ENCODE assay signal across 18 cellular contexts in genomic region chr11:123006860-123007542, GRCh38. TPM values are rescaled to one million over a fixed set of nuclear protein-coding genes. Genes with fewer than 3 reads are reported as not detected.
DNase-seq lines count a peak whose midpoint lies in the region; ATAC-seq and TF ChIP-seq lines count a peak whose summit lies in the region.
"Had no signal": no experiment of that assay in that cellular context is flagged by ENCODE, and none has a peak within 500 bp of the region (broad histone marks: within the 10 kb centered on the region; RNA-seq: fewer than 3 reads in every experiment).

No MANE protein-coding gene starts in this region.

- H3K4me1 Mint-ChIP-seq in stimulated activated naive CD8-positive, alpha-beta T cell treated with anti-CD3 and anti-CD28 coated beads, Interleukin-15, amount 100 ng/mL, for 72 hours = no peaks in the 10 kb centered on the region
- no peaks in the 10 kb centered on the region for H3K4me1 Mint-ChIP-seq in stimulated activated effector memory CD8-positive, alpha-beta T cell treated with anti-CD3 and anti-CD28 coated beads, Interleukin-12 subunit alpha, Interleukin-12 subunit beta, amount 100 ng/mL, for 72 hours
- H3K4me1 Mint-ChIP-seq in chondrocyte (ENCODE audit: low read depth) = no peaks in the 10 kb centered on the region
- H3K4me1 Mint-ChIP-seq: CD4-positive, alpha-beta memory T cell had no signal

- H3K4me2 ChIP-seq in PC-3 (ENCODE audit: low read length) = no peak overlapping the region
- H3K4me2 ChIP-seq: A549 had no signal

- no TSS peak for BruUV-seq in PC-3 (replicated peaks; lab: Mats Ljungman, UMichigan)

- H3K27ac ChIP-seq in PC-3 (ENCODE audit: low read length) = no peak overlapping the region
- H3K27ac ChIP-seq: A549, RWPE1 had no signal

- H3K27me3 ChIP-seq in PC-3 (ENCODE audit: low read length) = 0 out of 2 replicates have a peak, but pooled peaks cover 10% of the 10 kb centered on the region

- no peak overlapping the region for H2AFZ ChIP-seq in PC-3 (ENCODE audit: low read length)

- POLR2A ChIA-PET in PC-3 (lab: Charles Lee; ENCODE audit: unreplicated experiment) = no interaction called here

- H3K27me3 Mint-ChIP-seq in stimulated activated naive CD8-positive, alpha-beta T cell treated with anti-CD3 and anti-CD28 coated beads, Interleukin-15, amount 100 ng/mL, for 72 hours = peaks cover 7% of the 10 kb centered on the region
- peaks cover 12% of the 10 kb centered on the region for H3K27me3 Mint-ChIP-seq in chondrocyte (ENCODE audit: low read depth)

- no peaks in the 10 kb centered on the region for H3F3A ChIP-seq in PC-3 (ENCODE audit: low read length, unreplicated experiment)

- H3K4me3 Mint-ChIP-seq in stimulated activated naive CD8-positive, alpha-beta T cell treated with anti-CD3 and anti-CD28 coated beads, Interleukin-15, amount 100 ng/mL, for 72 hours = no peak overlapping the region
- no peak overlapping the region for H3K4me3 Mint-ChIP-seq in stimulated activated effector memory CD8-positive, alpha-beta T cell treated with anti-CD3 and anti-CD28 coated beads, Interleukin-12 subunit alpha, Interleukin-12 subunit beta, amount 100 ng/mL, for 72 hours
- no peak overlapping the region for H3K4me3 Mint-ChIP-seq in chondrocyte (ENCODE audit: unreplicated experiment)
- H3K4me3 Mint-ChIP-seq: CD4-positive, alpha-beta memory T cell had no signal

- H3K9me3 Mint-ChIP-seq in stimulated activated naive CD8-positive, alpha-beta T cell treated with anti-CD3 and anti-CD28 coated beads, Interleukin-15, amount 100 ng/mL, for 72 hours = no peaks in the 10 kb centered on the region
- H3K9me3 Mint-ChIP-seq in stimulated activated effector memory CD8-positive, alpha-beta T cell treated with anti-CD3 and anti-CD28 coated beads, Interleukin-12 subunit alpha, Interleukin-12 subunit beta, amount 100 ng/mL, for 72 hours = no peaks in the 10 kb centered on the region
- no peaks in the 10 kb centered on the region for H3K9me3 Mint-ChIP-seq in chondrocyte (ENCODE audit: low read depth)
- H3K9me3 Mint-ChIP-seq: CD4-positive, alpha-beta memory T cell had no signal

- no peaks in the 10 kb centered on the region for H3K4me1 ChIP-seq in PC-3 (ENCODE audit: insufficient read depth, low read length)
- H3K4me1 ChIP-seq: A549 had no signal

- H3K27ac Mint-ChIP-seq in stimulated activated naive CD8-positive, alpha-beta T cell treated with anti-CD3 and anti-CD28 coated beads, Interleukin-15, amount 100 ng/mL, for 72 hours = no peak overlapping the region
- no peak overlapping the region for H3K27ac Mint-ChIP-seq in stimulated activated effector memory CD8-positive, alpha-beta T cell treated with anti-CD3 and anti-CD28 coated beads, Interleukin-12 subunit alpha, Interleukin-12 subunit beta, amount 100 ng/mL, for 72 hours
- H3K27ac Mint-ChIP-seq in chondrocyte (ENCODE audit: unreplicated experiment) = no peak overlapping the region
- H3K27ac Mint-ChIP-seq: CD4-positive, alpha-beta memory T cell had no signal

- H3K4me3 ChIP-seq in PC-3 (ENCODE audit: low read length) = no peak overlapping the region
- H3K4me3 ChIP-seq: A549 had no signal

- H3K9me2 ChIP-seq in PC-3 (replicated peaks; ENCODE audit: low read length) = no peaks in the 10 kb centered on the region

- H4K20me1 ChIP-seq in PC-3 (ENCODE audit: low read length) = no peaks in the 10 kb centered on the region

- 0 out of 2 replicates have a peak, but pooled peaks have one; percentile 12 for TF ChIP-seq CTCF in PC-3 (conservative IDR thresholded peaks at IDR 0.05; ENCODE audit: low read depth, low read length)
- no peak for TF ChIP-seq CTCF in chondrocyte (IDR thresholded peaks at IDR 0.05)

- H3K9me3 ChIP-seq in PC-3 (ENCODE audit: low read length) = no peaks in the 10 kb centered on the region
- H3K9me3 ChIP-seq: A549 had no signal

- intact Hi-C loops in PC-3 (cut with micrococcal nuclease) = no loop called here

- CTCF ChIA-PET in PC-3 (lab: Charles Lee) = no interaction called here

- H3K9ac ChIP-seq in PC-3 (ENCODE audit: low read length) = no peak overlapping the region

- no peak for DNase-seq in stimulated activated naive CD8-positive, alpha-beta T cell treated with anti-CD3 and anti-CD28 coated beads, Interleukin-15, Interleukin-2, amounts not matched to agents 100 U/mL and 50 U/mL, for 24 hours
- no peak for DNase-seq in stimulated activated naive CD8-positive, alpha-beta T cell treated with anti-CD3 and anti-CD28 coated beads, Interleukin-15, amount 100 ng/mL, for 72 hours
- DNase-seq in PC-3 (no peak), globus pallidus (ENCODE audit: low spot score) (peak; percentile 11), chondrocyte (ENCODE audit: low spot score) (no peak), NCI-H146 treated with DMSO at 0.1 percent for 48 hours (lab: John Stamatoyannopoulos, UW; ENCODE audit: unreplicated experiment) (no peak)
- no peak for DNase-seq in stimulated activated effector memory CD8-positive, alpha-beta T cell treated with anti-CD3 and anti-CD28 coated beads, Interleukin-12 subunit alpha, Interleukin-12 subunit beta, amount 100 ng/mL, for 72 hours (ENCODE audit: low spot score in 2 of 2)
- DNase-seq: CD4-positive, alpha-beta memory T cell; KBM-7; NCI-H1105; NCI-H187; NCI-H2107; NCI-H345; NCI-H524 treated with DMSO at 0.1 percent for 48 hours; OCI-M1; SIG-M5 had no signal

- no peaks in the 10 kb centered on the region for H3K79me2 ChIP-seq in PC-3 (ENCODE audit: low read length)

- no peaks in the 10 kb centered on the region for H3K36me3 ChIP-seq in PC-3 (ENCODE audit: low read depth, low read length)

- H3K36me3 Mint-ChIP-seq in stimulated activated effector memory CD8-positive, alpha-beta T cell treated with anti-CD3 and anti-CD28 coated beads, Interleukin-12 subunit alpha, Interleukin-12 subunit beta, amount 100 ng/mL, for 72 hours = no peaks in the 10 kb centered on the region
- H3K36me3 Mint-ChIP-seq in chondrocyte (ENCODE audit: low read depth) = no peaks in the 10 kb centered on the region
- H3K36me3 Mint-ChIP-seq: CD4-positive, alpha-beta memory T cell had no signal

- ATAC-seq in stimulated activated naive CD8-positive, alpha-beta T cell treated with anti-CD3 and anti-CD28 coated beads, Interleukin-15, Interleukin-2, amounts not matched to agents 100 U/mL and 50 U/mL, for 24 hours = peak; percentile 36
- ATAC-seq in stimulated activated naive CD8-positive, alpha-beta T cell treated with anti-CD3 and anti-CD28 coated beads, Interleukin-15, amount 100 ng/mL, for 72 hours = no peak
- peak; percentile 49 for ATAC-seq in PC-3
- ATAC-seq in stimulated activated effector memory CD8-positive, alpha-beta T cell treated with anti-CD3 and anti-CD28 coated beads, Interleukin-12 subunit alpha, Interleukin-12 subunit beta, amount 100 ng/mL, for 72 hours = no peak

RNA-seq across cellular contexts. Expression of gene BSX, which starts 25.4 kb away (rescaled TPM):
- not detected in 2 replicates for total RNA-seq in PC-3 (2014; rRNA removed)
- total RNA-seq in chondrocyte = not detected in 3 replicates
- total RNA-seq: CD4-positive, alpha-beta memory T cell had no signal

RNA-seq across cellular contexts. Expression of gene HSPA8, which starts 54.9 kb away (rescaled TPM):
- total RNA-seq in PC-3 (2014; rRNA removed) (2,396 and 2,484 TPM in 2 replicates), chondrocyte (1,112 to 1,153 TPM (median 1,138 TPM) in 3 replicates)

Comparison
In these comparisons a context has a peak if more than half of its experiments do, and no peak if none do; other contexts are left out.
1. ATAC-seq: peak in stimulated activated naive CD8-positive, alpha-beta T cell treated with anti-CD3 and anti-CD28 coated beads, Interleukin-15, Interleukin-2, amounts not matched to agents 100 U/mL and 50 U/mL, for 24 hours (single experiment) and PC-3 (single experiment); none in stimulated activated naive CD8-positive, alpha-beta T cell treated with anti-CD3 and anti-CD28 coated beads, Interleukin-15, amount 100 ng/mL, for 72 hours (single experiment) and stimulated activated effector memory CD8-positive, alpha-beta T cell treated with anti-CD3 and anti-CD28 coated beads, Interleukin-12 subunit alpha, Interleukin-12 subunit beta, amount 100 ng/mL, for 72 hours (single experiment).